In the genomic region with DNA sequence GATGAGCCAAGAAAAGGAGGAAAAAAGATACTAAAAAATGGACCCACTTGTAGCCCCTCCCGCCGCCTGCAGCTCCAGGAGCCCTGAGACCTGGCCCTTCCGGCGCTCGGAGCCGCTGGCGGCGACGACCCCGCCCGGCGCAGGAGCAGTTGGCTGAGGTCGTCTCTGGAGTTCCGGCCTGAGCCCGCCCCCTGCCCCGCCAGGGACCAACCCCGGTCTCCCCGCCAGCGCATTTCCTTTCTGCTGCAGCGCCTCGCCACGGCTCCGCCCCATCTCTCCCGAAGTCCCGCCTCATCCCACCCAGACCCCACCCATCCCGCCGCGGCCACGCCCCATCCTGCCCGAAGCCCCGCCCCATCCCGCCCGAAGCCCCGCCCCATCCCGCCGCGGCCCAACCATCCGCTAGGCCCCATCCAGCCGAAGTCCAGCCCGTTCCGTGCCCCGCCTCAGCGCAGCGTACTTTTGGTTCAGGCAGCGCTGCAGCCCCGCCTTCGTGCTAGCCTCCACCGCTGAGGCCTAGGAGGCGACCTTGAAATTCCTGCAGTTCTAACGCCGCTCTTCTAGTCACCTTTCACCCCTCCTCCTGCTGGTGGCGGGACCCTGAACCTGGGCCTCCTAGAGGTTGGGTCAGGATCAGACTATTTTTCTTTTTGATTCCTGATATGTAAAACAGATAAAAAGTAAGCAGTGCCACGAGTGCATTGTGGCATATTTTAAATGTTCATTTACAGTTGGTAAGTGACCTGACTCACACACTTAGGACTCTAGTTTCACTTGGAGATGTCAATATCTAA, we compare ENCODE assay signal across 8 cellular contexts. TPM values are rescaled to one million over a fixed set of nuclear protein-coding genes. Genes with fewer than 3 reads are reported as not detected.
A peak's percentile ranks its signal among the peaks of the same experiment; 100 is the strongest.
DNase-seq lines count a peak whose midpoint lies in the region; ATAC-seq, FAIRE-seq and TF ChIP-seq lines count a peak whose summit lies in the region.

A gene with protein sequence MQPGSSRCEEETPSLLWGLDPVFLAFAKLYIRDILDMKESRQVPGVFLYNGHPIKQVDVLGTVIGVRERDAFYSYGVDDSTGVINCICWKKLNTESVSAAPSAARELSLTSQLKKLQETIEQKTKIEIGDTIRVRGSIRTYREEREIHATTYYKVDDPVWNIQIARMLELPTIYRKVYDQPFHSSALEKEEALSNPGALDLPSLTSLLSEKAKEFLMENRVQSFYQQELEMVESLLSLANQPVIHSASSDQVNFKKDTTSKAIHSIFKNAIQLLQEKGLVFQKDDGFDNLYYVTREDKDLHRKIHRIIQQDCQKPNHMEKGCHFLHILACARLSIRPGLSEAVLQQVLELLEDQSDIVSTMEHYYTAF (minus strand): TSS at position 132 of the 794 bp plus-strand sequence. CDS start 590 bp downstream, outside the sequence.

- peak within 1 kb of the TSS; percentile 93 for H3K4me3 ChIP-seq in BE2C (ENCODE audit: low read depth, low read length)
- peak within 1 kb of the TSS; percentile 64 for H3K4me3 ChIP-seq in colonic mucosa

- no peak for TF ChIP-seq CTCF in BE2C (IDR thresholded peaks at IDR 0.05; ENCODE audit: low read depth, low read length)
- TF ChIP-seq CTCF in colonic mucosa (IDR thresholded peaks at IDR 0.05): no peak

- ATAC-seq in HG03457 (IDR thresholded peaks at IDR 0.05; ENCODE audit: unreplicated experiment) (peak; percentile 85), left colon (peak; percentile 89)

- intact Hi-C loops in colonic mucosa (cut with DNase I): no loop called here
- intact Hi-C loops in left colon (cut with DNase I, micrococcal nuclease): no loop called here

- peaks cover 11% of the 10 kb centered on the region for H3K4me1 ChIP-seq in BE2C
- H3K4me1 ChIP-seq in colonic mucosa: peaks cover 5% of the 10 kb centered on the region

- FAIRE-seq in GM19239 (lab: Jason Lieb, UNC): peak; percentile 78

- peak within 1 kb of the TSS; percentile 98 for H3K27ac ChIP-seq in colonic mucosa

- H3K27me3 ChIP-seq in BE2C (no peaks in the 10 kb centered on the region), colonic mucosa (no peaks in the 10 kb centered on the region)

- peak within 1 kb of the TSS; percentile 86 to 96 for H3K9ac ChIP-seq in colonic mucosa (ENCODE audit: low read depth in 2 of 2, low read length in 2 of 2)

- no peaks in the 10 kb centered on the region for H3K36me3 ChIP-seq in BE2C
- H3K36me3 ChIP-seq in colonic mucosa: no peaks in the 10 kb centered on the region

- no peaks in the 10 kb centered on the region; the same call in 1 of the 2 replicates for H3K9me3 ChIP-seq in BE2C
- H3K9me3 ChIP-seq in colonic mucosa: no peaks in the 10 kb centered on the region

- DNase-seq in BE2C (peak; percentile 97), GM19239 (ENCODE audit: insufficient read length, low spot score) (peak; percentile 76), NCI-H524 treated with DMSO at 0.1 percent for 48 hours (lab: John Stamatoyannopoulos, UW) (peak; percentile 39), colonic mucosa (peak; percentile 97), left colon (peak; percentile 97 to 99)
- DNase-seq in activated CD4-positive, alpha-beta T cell treated with anti-CD3 and anti-CD28 coated beads for 48 hours: peak; percentile 98
- peak; percentile 97 for DNase-seq in stimulated activated CD4-positive, alpha-beta T cell treated with anti-CD3 and anti-CD28 coated beads, Interleukin-1b, Interleukin-23, amount 100 ng/mL, for 48 hours

RNA-seq across cellular contexts. Expression of the gene that starts here (rescaled TPM):
- 31.0 TPM for polyA plus RNA-seq in BE2C (2012; ENCODE audit: insufficient read depth, insufficient read length, low read depth)
- total RNA-seq in colonic mucosa: 10 to 100 TPM; 16.6 to 18.3 TPM
- 10 to 100 TPM; 24.4 to 25.7 TPM for total RNA-seq in left colon

Comparison
In these comparisons a context has a peak if more than half of its experiments do, and no peak if none do; other contexts are left out.
1. Peak in every context shown above with its lines: DNase-seq, ATAC-seq, H3K4me3 ChIP-seq and H3K27ac ChIP-seq.
2. DNase-seq: peak in every context shown above with its lines; median percentile 98 in activated CD4-positive, alpha-beta T cell treated with anti-CD3 and anti-CD28 coated beads for 48 hours; 98 in left colon; 97 in BE2C; 97 in colonic mucosa; 97 in stimulated activated CD4-positive, alpha-beta T cell treated with anti-CD3 and anti-CD28 coated beads, Interleukin-1b, Interleukin-23, amount 100 ng/mL, for 48 hours; 76 in GM19239; 39 in NCI-H524 treated with DMSO at 0.1 percent for 48 hours.